1 cellular context compared by ENCODE assay signal in genomic region chr19:52601025-52601973, GRCh38.
A peak's percentile ranks its signal among the peaks of the same experiment; 100 is the strongest.
TF ChIP-seq lines count a peak whose summit lies in the region.

No MANE protein-coding gene starts in this region.

TF ChIP-seq in K562, 482 proteins besides CTCF, POLR2A, EP300 and RAD21 (continued from another document):
- TF ChIP-seq UBTF (IDR thresholded peaks at IDR 0.05; ENCODE audit: borderline replicate concordance in 1 of 2, low read depth in 2 of 2, low read length in 2 of 2) = no peak
- TF ChIP-seq L3MBTL2 (IDR thresholded peaks at IDR 0.05) = peak; percentile 86
- peak; percentile 82 for TF ChIP-seq RBFOX2 (IDR thresholded peaks at IDR 0.05; ENCODE audit: low read depth, low read length)
- peak; percentile 86 to 88 for TF ChIP-seq NRF1 (conservative IDR thresholded peaks at IDR 0.05 in 1 of 2, IDR thresholded peaks at IDR 0.05 in 1 of 2)
- TF ChIP-seq TAF1 (IDR thresholded peaks at IDR 0.05; ENCODE audit: control insufficient read depth, extremely low read depth, insufficient read depth, low read length, severe bottlenecking) = peak; percentile 84
- TF ChIP-seq ZNF518B (CRISPR knock-in tag; IDR thresholded peaks at IDR 0.05) = no peak
- peak; percentile 88 for TF ChIP-seq MGA (IDR thresholded peaks at IDR 0.05)
- TF ChIP-seq SP1 (CRISPR knock-in tag; IDR thresholded peaks at IDR 0.05) = 0 out of 2 replicates have a peak, but pooled peaks have one; percentile 41
- peak; percentile 52 for TF ChIP-seq GABPA (tag; conservative IDR thresholded peaks at IDR 0.05; ENCODE audit: low read depth)
- TF ChIP-seq POLR2AphosphoS2 (IDR thresholded peaks at IDR 0.05; ENCODE audit: low read length) = 0 out of 2 replicates have a peak, but pooled peaks have one; percentile 25
- peak; percentile 44 for TF ChIP-seq SMAD1 (IDR thresholded peaks at IDR 0.05; ENCODE audit: low read depth, low read length, partially characterized antibody)
- no peak for TF ChIP-seq BACH1 (tag; IDR thresholded peaks at IDR 0.05)
- peak; percentile 36 to 53; a peak in 1 of 4 replicates for TF ChIP-seq SIN3A (IDR thresholded peaks at IDR 0.05; ENCODE audit: borderline replicate concordance in 2 of 2, control insufficient read depth in 1 of 2, low read depth in 2 of 2, low read length in 2 of 2)
- no peak for TF ChIP-seq RHOXF2B (CRISPR knock-in tag; conservative IDR thresholded peaks at IDR 0.05)
- TF ChIP-seq MYC (IDR thresholded peaks at IDR 0.05; ENCODE audit: low read depth, low read length) = 0 out of 2 replicates have a peak, but pooled peaks have one; percentile 53
- TF ChIP-seq MYC (CRISPR knock-in tag; IDR thresholded peaks at IDR 0.05; ENCODE audit: borderline replicate concordance, low read depth) = no peak
- TF ChIP-seq GABPB1 (CRISPR knock-in tag; IDR thresholded peaks at IDR 0.05) = 0 out of 2 replicates have a peak, but pooled peaks have one; percentile 44
- no peak for TF ChIP-seq ZNF79 (CRISPR knock-in tag; IDR thresholded peaks at IDR 0.05; ENCODE audit: low read depth)
- TF ChIP-seq ZC3H11A (IDR thresholded peaks at IDR 0.05; ENCODE audit: low read depth, low read length) = no peak
- no peak for TF ChIP-seq MED1 (CRISPR knock-in tag; IDR thresholded peaks at IDR 0.05; ENCODE audit: borderline replicate concordance)
- no peak for TF ChIP-seq ZFPM2 (CRISPR knock-in tag; IDR thresholded peaks at IDR 0.05)
- TF ChIP-seq CBX1 (IDR thresholded peaks at IDR 0.05; ENCODE audit: low read depth) = 0 out of 2 replicates have a peak, but pooled peaks have one; percentile 31
- TF ChIP-seq MNT (conservative IDR thresholded peaks at IDR 0.05) = peak in 1 of 2 experiments; percentile 47; a peak in 2 of 4 replicates
- peak; percentile 63 for TF ChIP-seq CTCFL (IDR thresholded peaks at IDR 0.05; ENCODE audit: borderline replicate concordance, insufficient read depth, low read depth, low read length, poor library complexity, severe bottlenecking)
- TF ChIP-seq GTF2E2 (tag; IDR thresholded peaks at IDR 0.05) = no peak
